In the genomic region with DNA sequence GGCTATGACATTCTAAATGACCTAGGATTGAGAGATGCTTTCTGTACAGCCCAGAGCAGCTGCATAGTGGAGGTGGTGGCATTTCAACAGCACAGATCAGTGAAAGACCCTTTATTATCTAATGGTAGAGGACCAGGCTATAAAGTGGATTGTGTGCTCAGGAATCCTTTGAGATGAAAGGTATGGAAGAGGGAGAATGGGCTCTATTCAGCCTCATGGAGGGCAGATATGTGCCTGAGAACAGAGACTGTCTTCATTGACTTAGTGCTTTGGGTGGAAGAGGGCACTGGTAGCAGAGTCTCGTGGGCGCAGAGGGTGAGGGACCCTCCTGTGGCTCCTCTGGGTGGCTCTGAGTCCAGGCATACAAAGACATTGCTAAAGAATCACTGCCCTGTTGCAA, we compare ENCODE assay signal across 26 cellular contexts.
"Had no signal": no experiment of that assay in that cellular context is flagged by ENCODE, and none has a peak within 500 bp of the region (broad histone marks: within the 10 kb centered on the region; RNA-seq: fewer than 3 reads in every experiment).

No MANE protein-coding gene starts in this region.

- DNase-seq: stimulated activated CD4-positive, alpha-beta T cell treated with anti-CD3 and anti-CD28 coated beads, Interleukin-2, amount 100 ng/mL, for 48 hours; stimulated activated CD4-positive, alpha-beta T cell treated with anti-CD3 and anti-CD28 coated beads, Interleukin-4, amount 100 ng/mL, for 1 hour; stimulated activated CD4-positive, alpha-beta T cell treated with anti-CD3 and anti-CD28 coated beads, Interleukin-4, amount 100 ng/mL, for 24 hours; stimulated activated CD4-positive, alpha-beta T cell treated with anti-CD3 and anti-CD28 coated beads, Interleukin-4, amount 100 ng/mL, for 4 hours; stimulated activated CD8-positive, alpha-beta memory T cell treated with anti-CD3 and anti-CD28 coated beads, Interleukin-4, amount 100 ng/mL, for 48 hours; stimulated activated naive B cell treated with anti-CD40 and anti-IgM and Interleukin-4, amounts not matched to agents 10 μg/mL and 1 μg/mL and 100 μg/mL, for 72 hours; stimulated activated naive CD4-positive, alpha-beta T cell; stimulated activated naive CD4-positive, alpha-beta T cell treated with Interleukin-2 at 50 U/mL for 16 hours; stimulated activated naive CD8-positive, alpha-beta T cell treated with anti-CD3 and anti-CD28 coated beads, Interleukin-15, amount 100 ng/mL, for 72 hours; stimulated activated naive CD8-positive, alpha-beta T cell treated with anti-CD3 and anti-CD28 coated beads, Interleukin-15, Interleukin-2, amounts not matched to agents 100 U/mL and 50 U/mL, for 24 hours; stomach; substantia nigra; testis; thyroid gland; tibial artery; transverse colon; trophoblast cell; upper lobe of right lung; uterus had no signal

- ATAC-seq: stimulated activated effector memory CD8-positive, alpha-beta T cell treated with anti-CD3 and anti-CD28 coated beads, Interleukin-12 subunit alpha, Interleukin-12 subunit beta, amount 100 ng/mL, for 72 hours; stimulated activated memory B cell treated with anti-CD40 and anti-IgM and Interleukin-4, amounts not matched to agents 10 μg/mL and 1 μg/mL and 100 μg/mL, for 72 hours; stimulated activated naive B cell treated with anti-CD40 and anti-IgM and Interleukin-4, amounts not matched to agents 10 μg/mL and 1 μg/mL and 100 μg/mL, for 72 hours; stimulated activated naive CD8-positive, alpha-beta T cell treated with anti-CD3 and anti-CD28 coated beads, Interleukin-15, amount 100 ng/mL, for 72 hours; stimulated activated naive CD8-positive, alpha-beta T cell treated with anti-CD3 and anti-CD28 coated beads, Interleukin-15, Interleukin-2, amounts not matched to agents 100 U/mL and 50 U/mL, for 24 hours had no signal

- H3K4me1 ChIP-seq: stomach, suprapubic skin, upper lobe of right lung, uterus, vagina had no signal

- H3K36me3 ChIP-seq: stomach, suprapubic skin, thoracic aorta, thyroid gland, tibial artery, tibial nerve, transverse colon, upper lobe of left lung, upper lobe of right lung, uterus, vagina had no signal

- H3K27ac ChIP-seq: stomach, suprapubic skin, testis, thoracic aorta, thyroid gland, tibial artery, transverse colon, upper lobe of right lung, uterus, vagina had no signal

- H3K9me3 ChIP-seq: stomach, suprapubic skin, testis, thoracic aorta, thyroid gland, tibial artery, tibial nerve, transverse colon, upper lobe of left lung, upper lobe of right lung, uterus, vagina had no signal

- H3K4me3 ChIP-seq: stomach, suprapubic skin, testis, thoracic aorta, thyroid gland, tibial artery, tibial nerve, transverse colon, upper lobe of left lung, upper lobe of right lung, uterus, vagina had no signal

- H3K27me3 ChIP-seq: stomach, suprapubic skin, testis, thyroid gland, tibial artery, tibial nerve, transverse colon, upper lobe of left lung, upper lobe of right lung, uterus, vagina had no signal
